In genomic region chr11:6321961-6322362, GRCh38 we compare ENCODE assay signal across 9 cellular contexts. TPM values are rescaled to one million over a fixed set of nuclear protein-coding genes. Genes with fewer than 3 reads are reported as not detected.
DNase-seq lines count a peak whose midpoint lies in the region; ATAC-seq, FAIRE-seq and TF ChIP-seq lines count a peak whose summit lies in the region.
"Had no signal": no experiment of that assay in that cellular context is flagged by ENCODE, and none has a peak within 500 bp of the region (broad histone marks: within the 10 kb centered on the region; RNA-seq: fewer than 3 reads in every experiment).

No MANE protein-coding gene starts in this region.

- H3K27me3 Mint-ChIP-seq in activated naive CD8-positive, alpha-beta T cell treated with anti-CD3 and anti-CD28 coated beads, Interleukin-2, amount 50 U/mL, for 24 hours = peaks cover 31% of the 10 kb centered on the region

- DNase-seq in A549 (ENCODE audit: low read depth in 1 of 2, low spot score in 1 of 2) = no peak
- DNase-seq in HTR-8/SVneo (ENCODE audit: insufficient read length, low spot score) = peak; percentile 22
- peak; percentile 25 for DNase-seq in activated naive CD8-positive, alpha-beta T cell treated with anti-CD3 and anti-CD28 coated beads, Interleukin-2, amount 50 U/mL, for 24 hours
- peak; percentile 51 to 75 for DNase-seq in lung microvascular endothelial cell (ENCODE audit: low read depth in 2 of 2)
- DNase-seq in lower leg skin (ENCODE audit: low spot score in 2 of 2) = no peak
- no peak for DNase-seq in amygdala (lab: John Stamatoyannopoulos, UW)
- no peak for DNase-seq in stimulated activated CD4-positive, alpha-beta T cell treated with anti-CD3 and anti-CD28 coated beads, Interleukin-2, amount 100 ng/mL, for 48 hours
- DNase-seq in pons (ENCODE audit: low spot score) = no peak
- DNase-seq: NCI-H2029 had no signal

- H3K4me3 ChIP-seq in A549 = no peak overlapping the region
- no peak overlapping the region for H3K4me3 ChIP-seq in lower leg skin (ENCODE audit: low read depth, poor library complexity, severe bottlenecking)

- no peaks in the 10 kb centered on the region for H3K9me3 ChIP-seq in A549

- POLR2A ChIA-PET in A549 (lab: Yijun Ruan, JAX) = no interaction called here

- no peak for TF ChIP-seq POLR2A in A549 (IDR thresholded peaks at IDR 0.05; ENCODE audit: low read length)
- TF ChIP-seq POLR2A in lower leg skin (IDR thresholded peaks at IDR 0.05) = no peak

- peaks cover 15% of the 10 kb centered on the region for H3K36me3 Mint-ChIP-seq in activated naive CD8-positive, alpha-beta T cell treated with anti-CD3 and anti-CD28 coated beads, Interleukin-2, amount 50 U/mL, for 24 hours (ENCODE audit: low read depth)

- no peak overlapping the region for H3K27ac ChIP-seq in A549

- no peak overlapping the region for H3K4me2 ChIP-seq in A549

- TF ChIP-seq CTCF in A549 (IDR thresholded peaks at IDR 0.05) (no peak), lower leg skin (IDR thresholded peaks at IDR 0.05) (no peak)

- H3K4me1 ChIP-seq in A549 = peaks cover 15% of the 10 kb centered on the region; the same call in 2 of the 3 replicates

- intact Hi-C loops in lower leg skin (cut with DNase I; ENCODE audit: low total_unique reads) = no loop called here

- CTCF ChIA-PET in A549 (lab: Yijun Ruan, JAX) = interaction anchor here (0.7 to 5.8 kb wide), 8 partner anchors 24 to 722 kb away, joined by 3 to 29 read pairs (median 4); no protein-coding TSS in a partner anchor

- TF ChIP-seq RAD21 in A549 (conservative IDR thresholded peaks at IDR 0.05 in 1 of 2, IDR thresholded peaks at IDR 0.05 in 1 of 2) = no peak

- H3K4me1 Mint-ChIP-seq in activated naive CD8-positive, alpha-beta T cell treated with anti-CD3 and anti-CD28 coated beads, Interleukin-2, amount 50 U/mL, for 24 hours = peaks cover 58% of the 10 kb centered on the region

- FAIRE-seq in A549 (lab: Jason Lieb, UNC) (no peak), HTR-8/SVneo (lab: Jason Lieb, UNC) (no peak)

- no peak for TF ChIP-seq EP300 in A549 (IDR thresholded peaks at IDR 0.05)

- H3K9me3 Mint-ChIP-seq in activated naive CD8-positive, alpha-beta T cell treated with anti-CD3 and anti-CD28 coated beads, Interleukin-2, amount 50 U/mL, for 24 hours = no peaks in the 10 kb centered on the region

- WGBS in A549 (ENCODE audit: missing lambda C conversion rate) = 66% methylated on average over 2 of the region's 2 CpGs
- WGBS in lower leg skin, 2 donors = 35 to 39% methylated on average over 2 of the region's 2 CpGs

- peak overlapping the region; percentile 99 for H3K27ac Mint-ChIP-seq in activated naive CD8-positive, alpha-beta T cell treated with anti-CD3 and anti-CD28 coated beads, Interleukin-2, amount 50 U/mL, for 24 hours

- H3K4me3 Mint-ChIP-seq in activated naive CD8-positive, alpha-beta T cell treated with anti-CD3 and anti-CD28 coated beads, Interleukin-2, amount 50 U/mL, for 24 hours = peak overlapping the region; percentile 84

- no peak for ATAC-seq in A549
- ATAC-seq in activated naive CD8-positive, alpha-beta T cell treated with anti-CD3 and anti-CD28 coated beads, Interleukin-2, amount 50 U/mL, for 24 hours = peak; percentile 31

TF ChIP-seq in A549, 52 proteins besides CTCF, POLR2A, EP300 and RAD21:
- no peak for TF ChIP-seq FOSL2 (IDR thresholded peaks at IDR 0.05)
- TF ChIP-seq FOSL2 (CRISPR knock-in tag; IDR thresholded peaks at IDR 0.05) = 0 out of 2 replicates have a peak, but pooled peaks have one; percentile 3
- no peak for TF ChIP-seq NFE2L2 (conservative IDR thresholded peaks at IDR 0.05; ENCODE audit: low read length)

RNA-seq across cellular contexts. Expression of gene CAVIN3, which starts 1.7 kb away (rescaled TPM):
- polyA plus RNA-seq in A549 (2011; rRNA removed) (5.2 and 6.0 TPM in 2 replicates), A549 (2017; fragmentation: RNase III; extraction: RNeasy Plus Mini Kit Qiagen cat#74134 plus additional on column Dnase treatment) (15.9 to 26.7 TPM (median 22.9 TPM) in 3 replicates)
- polyA plus RNA-seq in A549 (2012; cell fraction: cytosol; rRNA removed) = 18.9 and 23.3 TPM in 2 replicates
- 23.4 and 30.6 TPM in 2 replicates for polyA plus RNA-seq in A549 (2012; cell fraction: nucleus; rRNA removed)
- polyA minus RNA-seq in A549 (2011; rRNA and poly(A)+ RNA removed) = 2.0 and 2.1 TPM in 2 replicates
- total RNA-seq in lung microvascular endothelial cell (43.1 and 201 TPM in 2 replicates), lower leg skin (10 to 100 TPM; 27.1 to 96.9 (median 48.9) TPM)

Comparison
In these comparisons a context has a peak if more than half of its experiments do, and no peak if none do; other contexts are left out.
1. DNase-seq: peak in HTR-8/SVneo (single experiment), activated naive CD8-positive, alpha-beta T cell treated with anti-CD3 and anti-CD28 coated beads, Interleukin-2, amount 50 U/mL, for 24 hours (single experiment) and lung microvascular endothelial cell (2 of 2); none in A549 (0 of 2), lower leg skin (0 of 2), amygdala (0 of 56), stimulated activated CD4-positive, alpha-beta T cell treated with anti-CD3 and anti-CD28 coated beads, Interleukin-2, amount 100 ng/mL, for 48 hours (0 of 2) and pons (single experiment).